In the genomic region with DNA sequence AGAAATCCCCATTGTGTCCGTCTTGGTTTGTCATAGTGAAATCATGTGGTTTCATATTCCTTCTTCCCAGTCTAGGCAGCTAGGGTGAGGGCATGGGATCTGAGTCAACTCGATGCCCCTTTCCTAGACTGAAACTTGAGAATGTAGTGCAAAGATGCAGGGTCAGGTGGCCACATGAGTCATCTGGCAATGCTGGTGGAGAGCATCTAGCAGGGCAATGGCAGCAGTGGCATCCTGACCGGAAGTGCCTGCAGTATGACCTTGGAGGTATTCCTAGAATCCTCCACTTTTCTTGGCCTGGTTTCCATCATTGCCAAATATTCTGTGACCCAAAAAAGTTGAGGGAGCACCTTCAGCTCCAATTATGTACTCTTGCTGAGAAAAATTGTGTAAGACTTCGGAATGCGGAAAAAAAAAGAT, we compare ENCODE assay signal across 12 cellular contexts. TPM values are rescaled to one million over a fixed set of nuclear protein-coding genes. Genes with fewer than 3 reads are reported as not detected.
A peak's percentile ranks its signal among the peaks of the same experiment; 100 is the strongest.
DNase-seq lines count a peak whose midpoint lies in the region; ATAC-seq, FAIRE-seq and TF ChIP-seq lines count a peak whose summit lies in the region.
"Had no signal": no experiment of that assay in that cellular context is flagged by ENCODE, and none has a peak within 500 bp of the region (broad histone marks: within the 10 kb centered on the region; RNA-seq: fewer than 3 reads in every experiment).

No MANE protein-coding gene starts in this region.

- WGBS in ovary, 3 donors: 69 to 82% (median 76%) methylated on average over 5 of the region's 5 CpGs
- WGBS in suprapubic skin: 86% methylated on average over 5 of the region's 5 CpGs

- FAIRE-seq in endothelial cell of umbilical vein (lab: Jason Lieb, UNC): peak; percentile 94
- FAIRE-seq: colon had no signal

- H3K9me3 ChIP-seq in endothelial cell of umbilical vein (replicated peaks; ENCODE audit: control insufficient read depth, insufficient read depth, low read length) (no peaks in the 10 kb centered on the region), ovary (no peaks in the 10 kb centered on the region), suprapubic skin (no peaks in the 10 kb centered on the region), OCI-LY7 (ENCODE audit: low read length) (no peaks in the 10 kb centered on the region)
- H3K9me3 ChIP-seq: tibial nerve had no signal

- peak; percentile 97 for DNase-seq in EH (ENCODE audit: low read depth)
- DNase-seq in NCI-H226: peak; percentile 93
- peak; percentile 98 for DNase-seq in endothelial cell of umbilical vein (ENCODE audit: low read depth, low spot score)
- DNase-seq in ovary: peak in 3 of 5 donors; percentile 19 to 30 (median 27)
- DNase-seq in activated CD4-positive, alpha-beta T cell treated with anti-CD3 and anti-CD28 coated beads, Interleukin-2, amount 10 ng/mL, durations not matched to agents 24 days and 14 days: no peak
- no peak for DNase-seq in activated CD8-positive, alpha-beta T cell treated with anti-CD3 and anti-CD28 coated beads, Interleukin-2, amount 10 ng/mL, durations not matched to agents 7 days and 5 days
- no peak for DNase-seq in suprapubic skin (ENCODE audit: low spot score in 2 of 2)
- no peak for DNase-seq in OCI-LY7 (ENCODE audit: low spot score)
- DNase-seq: NCI-H1694 treated with DMSO at 0.1 percent for 48 hours, SHP77 treated with DMSO at 0.1 percent for 48 hours had no signal

- H3K4me1 Mint-ChIP-seq in activated CD4-positive, alpha-beta T cell treated with anti-CD3 and anti-CD28 coated beads, Interleukin-2, amount 10 ng/mL, durations not matched to agents 24 days and 14 days: no peaks in the 10 kb centered on the region
- peaks cover 10% of the 10 kb centered on the region for H3K4me1 Mint-ChIP-seq in activated CD8-positive, alpha-beta T cell treated with anti-CD3 and anti-CD28 coated beads, Interleukin-2, amount 10 ng/mL, durations not matched to agents 7 days and 5 days (ENCODE audit: low read depth)

- H3K36me3 ChIP-seq in endothelial cell of umbilical vein (ENCODE audit: control insufficient read depth in 2 of 2, extremely low read depth in 1 of 2, insufficient read depth in 2 of 2, low read length in 2 of 2) (no peaks in the 10 kb centered on the region), ovary (no peaks in the 10 kb centered on the region), suprapubic skin (no peaks in the 10 kb centered on the region), OCI-LY7 (ENCODE audit: insufficient read depth, low read length) (no peaks in the 10 kb centered on the region)
- H3K36me3 ChIP-seq: tibial nerve had no signal

- H3K27ac Mint-ChIP-seq in activated CD4-positive, alpha-beta T cell treated with anti-CD3 and anti-CD28 coated beads, Interleukin-2, amount 10 ng/mL, durations not matched to agents 24 days and 14 days: no peak overlapping the region
- no peak overlapping the region for H3K27ac Mint-ChIP-seq in activated CD8-positive, alpha-beta T cell treated with anti-CD3 and anti-CD28 coated beads, Interleukin-2, amount 10 ng/mL, durations not matched to agents 7 days and 5 days

- H3K27ac ChIP-seq in endothelial cell of umbilical vein (ENCODE audit: insufficient read depth, low read depth, low read length) (peak overlapping the region; percentile 74), ovary (no peak overlapping the region), suprapubic skin (no peak overlapping the region), OCI-LY7 (ENCODE audit: low read depth, low read length, poor library complexity, severe bottlenecking) (no peak overlapping the region)
- H3K27ac ChIP-seq: tibial nerve had no signal

- TF ChIP-seq POLR2A in endothelial cell of umbilical vein (IDR thresholded peaks at IDR 0.05; ENCODE audit: low read depth, low read length) (peak; percentile 53), ovary (IDR thresholded peaks at IDR 0.05) (no peak), suprapubic skin (IDR thresholded peaks at IDR 0.05) (no peak)

- ATAC-seq in activated CD8-positive, alpha-beta T cell treated with anti-CD3 and anti-CD28 coated beads, Interleukin-2, amount 10 ng/mL, durations not matched to agents 7 days and 5 days: no peak

- H3K4me3 ChIP-seq in endothelial cell of umbilical vein (replicated peaks in 1 of 3; ENCODE audit: insufficient read depth in 1 of 3, low read depth in 1 of 3, low read length in 3 of 3): no peak overlapping the region
- H3K4me3 ChIP-seq in ovary: no peak overlapping the region
- H3K4me3 ChIP-seq in suprapubic skin: no peak overlapping the region
- H3K4me3 ChIP-seq in OCI-LY7 (ENCODE audit: low read depth, low read length, poor library complexity, severe bottlenecking): no peak overlapping the region
- H3K4me3 ChIP-seq: tibial nerve had no signal

- peaks cover 17% of the 10 kb centered on the region for H3K4me1 ChIP-seq in endothelial cell of umbilical vein (ENCODE audit: control insufficient read depth, extremely low read depth, insufficient read depth, low read length)
- H3K4me1 ChIP-seq in ovary (ENCODE audit: insufficient read depth): peaks cover 2% of the 10 kb centered on the region
- no peaks in the 10 kb centered on the region for H3K4me1 ChIP-seq in suprapubic skin
- H3K4me1 ChIP-seq in OCI-LY7 (ENCODE audit: insufficient read depth, low read length, poor library complexity, severe bottlenecking): no peaks in the 10 kb centered on the region
- H3K4me1 ChIP-seq: tibial nerve had no signal

- no peaks in the 10 kb centered on the region for H3K9me3 Mint-ChIP-seq in activated CD4-positive, alpha-beta T cell treated with anti-CD3 and anti-CD28 coated beads, Interleukin-2, amount 10 ng/mL, durations not matched to agents 24 days and 14 days
- no peaks in the 10 kb centered on the region for H3K9me3 Mint-ChIP-seq in activated CD8-positive, alpha-beta T cell treated with anti-CD3 and anti-CD28 coated beads, Interleukin-2, amount 10 ng/mL, durations not matched to agents 7 days and 5 days (ENCODE audit: insufficient read depth)

- BruUV-seq in endothelial cell of umbilical vein (replicated peaks; lab: Mats Ljungman, UMichigan): no TSS peak
- BruUV-seq in OCI-LY7 (replicated peaks; lab: Mats Ljungman, UMichigan): no TSS peak

- H3K9me2 ChIP-seq in OCI-LY7 (ENCODE audit: insufficient read depth, low read length): no peaks in the 10 kb centered on the region

- TF ChIP-seq EP300 in ovary (IDR thresholded peaks at IDR 0.05) (peak; percentile 13), suprapubic skin (IDR thresholded peaks at IDR 0.05) (no peak)

- H3K9me1 ChIP-seq in endothelial cell of umbilical vein (replicated peaks; ENCODE audit: control insufficient read depth, extremely low read depth, insufficient read depth, low read length): no peaks in the 10 kb centered on the region

- CTCF ChIA-PET in endothelial cell of umbilical vein (lab: Charles Lee) (interaction anchor here (0.8 to 2.2 kb wide), 13 partner anchors 8 to 559 kb away, joined by 3 to 26 read pairs (median 4); a partner anchor contains a TSS), OCI-LY7 (lab: Charles Lee; ENCODE audit: unreplicated experiment) (interaction anchor here (0.6 kb wide), 1 partner anchor 560 kb away, joined by 3 read pairs; no protein-coding TSS in a partner anchor)
- CTCF ChIA-PET in activated CD8-positive, alpha-beta T cell treated with anti-CD3 and anti-CD28 coated beads, Interleukin-2, amount 10 ng/mL, durations not matched to agents 7 days and 5 days (lab: Charles Lee): no interaction called here

- no peaks in the 10 kb centered on the region for H4K20me1 ChIP-seq in endothelial cell of umbilical vein (replicated peaks; ENCODE audit: control insufficient read depth, extremely low read depth, insufficient read depth, low read length)
- H4K20me1 ChIP-seq in OCI-LY7 (ENCODE audit: insufficient read depth, low read length): no peaks in the 10 kb centered on the region

- no peak overlapping the region for H3K4me3 Mint-ChIP-seq in activated CD4-positive, alpha-beta T cell treated with anti-CD3 and anti-CD28 coated beads, Interleukin-2, amount 10 ng/mL, durations not matched to agents 24 days and 14 days
- H3K4me3 Mint-ChIP-seq in activated CD8-positive, alpha-beta T cell treated with anti-CD3 and anti-CD28 coated beads, Interleukin-2, amount 10 ng/mL, durations not matched to agents 7 days and 5 days: no peak overlapping the region

- H3K27me3 Mint-ChIP-seq in activated CD4-positive, alpha-beta T cell treated with anti-CD3 and anti-CD28 coated beads, Interleukin-2, amount 10 ng/mL, durations not matched to agents 24 days and 14 days: no peaks in the 10 kb centered on the region
- no peaks in the 10 kb centered on the region for H3K27me3 Mint-ChIP-seq in activated CD8-positive, alpha-beta T cell treated with anti-CD3 and anti-CD28 coated beads, Interleukin-2, amount 10 ng/mL, durations not matched to agents 7 days and 5 days (ENCODE audit: low read depth)

- H3K36me3 Mint-ChIP-seq in activated CD4-positive, alpha-beta T cell treated with anti-CD3 and anti-CD28 coated beads, Interleukin-2, amount 10 ng/mL, durations not matched to agents 24 days and 14 days (ENCODE audit: low read depth): no peaks in the 10 kb centered on the region
- no peaks in the 10 kb centered on the region for H3K36me3 Mint-ChIP-seq in activated CD8-positive, alpha-beta T cell treated with anti-CD3 and anti-CD28 coated beads, Interleukin-2, amount 10 ng/mL, durations not matched to agents 7 days and 5 days (ENCODE audit: low read depth)

- intact Hi-C loops in endothelial cell of umbilical vein (cut with micrococcal nuclease) (loop anchor here (10.0 kb wide), 1 partner anchor 243 kb away; no protein-coding TSS in a partner anchor), ovary (cut with DNase I) (no loop called here), OCI-LY7 (cut with micrococcal nuclease; ENCODE audit: unreplicated experiment) (no loop called here)
- intact Hi-C loops in activated CD4-positive, alpha-beta T cell treated with anti-CD3 and anti-CD28 coated beads, Interleukin-2, amount 10 ng/mL, durations not matched to agents 24 days and 14 days (cut with micrococcal nuclease): no loop called here

- H3K79me2 ChIP-seq in endothelial cell of umbilical vein (ENCODE audit: control insufficient read depth, insufficient read depth, low read length) (no peaks in the 10 kb centered on the region), OCI-LY7 (ENCODE audit: insufficient read depth, low read depth, low read length) (no peaks in the 10 kb centered on the region)

- peak overlapping the region; percentile 26 for H3K9ac ChIP-seq in endothelial cell of umbilical vein (replicated peaks; ENCODE audit: extremely low read depth, insufficient read depth, low read length)

- dilution Hi-C loops in endothelial cell of umbilical vein (cut with MboI; ENCODE audit: extremely low pct_ligation_motif_present, low sequenced_read_pairs): no loop called here

- H2AFZ ChIP-seq in endothelial cell of umbilical vein (ENCODE audit: low read depth, low read length) (no peak overlapping the region), OCI-LY7 (ENCODE audit: low read length) (no peak overlapping the region)

- H3K4me2 ChIP-seq in endothelial cell of umbilical vein (ENCODE audit: insufficient read depth, low read length): peak overlapping the region; percentile 36
- no peak overlapping the region for H3K4me2 ChIP-seq in OCI-LY7 (ENCODE audit: low read length)

- H3K27me3 ChIP-seq in endothelial cell of umbilical vein (ENCODE audit: control insufficient read depth in 2 of 2, insufficient read depth in 2 of 2, low read length in 2 of 2): no peaks in the 10 kb centered on the region
- H3K27me3 ChIP-seq in ovary: no peaks in the 10 kb centered on the region
- H3K27me3 ChIP-seq in suprapubic skin: no peaks in the 10 kb centered on the region
- H3K27me3 ChIP-seq: tibial nerve had no signal

- POLR2A ChIA-PET in endothelial cell of umbilical vein (lab: Charles Lee) (interaction anchor here (0.6 kb wide), 1 partner anchor 66 kb away, joined by 4 read pairs; no protein-coding TSS in a partner anchor), OCI-LY7 (lab: Charles Lee) (no interaction called here)
- POLR2A ChIA-PET in activated CD8-positive, alpha-beta T cell treated with anti-CD3 and anti-CD28 coated beads, Interleukin-2, amount 10 ng/mL, durations not matched to agents 7 days and 5 days (lab: Charles Lee): no interaction called here

- TF ChIP-seq CTCF in endothelial cell of umbilical vein (IDR thresholded peaks at IDR 0.05; ENCODE audit: extremely low read depth in 1 of 2, insufficient read depth in 1 of 2, low read depth in 1 of 2, low read length in 2 of 2) (no peak), ovary (IDR thresholded peaks at IDR 0.05) (no peak), suprapubic skin (IDR thresholded peaks at IDR 0.05) (no peak), OCI-LY7 (conservative IDR thresholded peaks at IDR 0.05; ENCODE audit: low read length) (no peak)

RNA-seq across cellular contexts. Expression of a gene that starts 39.1 kb away (rescaled TPM):
- total RNA-seq in endothelial cell of umbilical vein (27.1 and 29.2 TPM in 2 replicates), ovary (10 to 100 TPM; 19.0 to 32.0 (median 27.6) TPM), suprapubic skin (10 to 100 TPM; 17.1 to 29.8 (median 21.1) TPM), OCI-LY7 (2022) (17.6 TPM in 2 replicates)
- polyA plus RNA-seq in endothelial cell of umbilical vein (8.4 and 10.3 TPM in 2 replicates), ovary (10 to 100 TPM; 12.9 to 31.8 TPM)
- polyA plus RNA-seq in endothelial cell of umbilical vein (2011; cell fraction: cytosol; rRNA removed): 10.7 and 10.8 TPM in 2 replicates
- 8.7 and 10.7 TPM in 2 replicates for polyA plus RNA-seq in endothelial cell of umbilical vein (2011; cell fraction: nucleus; rRNA removed)
- polyA plus RNA-seq in endothelial cell of umbilical vein (2012): 23.2 and 29.8 TPM in 2 replicates
- 34.4 and 39.5 TPM in 2 replicates for polyA minus RNA-seq in endothelial cell of umbilical vein
- polyA minus RNA-seq in endothelial cell of umbilical vein (2011; cell fraction: cytosol; rRNA and poly(A)+ RNA removed): 20.7 TPM
- 12.3 and 14.0 TPM in 2 replicates for polyA minus RNA-seq in endothelial cell of umbilical vein (2011; cell fraction: nucleus; rRNA and poly(A)+ RNA removed)
- 18.3 and 19.7 TPM in 2 replicates for total RNA-seq in activated CD4-positive, alpha-beta T cell treated with anti-CD3 and anti-CD28 coated beads, Interleukin-2, amount 10 ng/mL, durations not matched to agents 24 days and 14 days
- total RNA-seq in activated CD8-positive, alpha-beta T cell treated with anti-CD3 and anti-CD28 coated beads, Interleukin-2, amount 10 ng/mL, durations not matched to agents 7 days and 5 days: 10 to 100 TPM; 18.5 to 20.6 TPM
- total RNA-seq in OCI-LY7 (2014; rRNA removed; shearing (Covaris generic)): 15.8 and 16.4 TPM in 2 replicates

Comparison
In these comparisons a context has a peak if more than half of its experiments do, and no peak if none do; other contexts are left out.
1. DNase-seq: peak in EH (single experiment), NCI-H226 (single experiment), endothelial cell of umbilical vein (single experiment) and ovary (3 of 5); none in activated CD4-positive, alpha-beta T cell treated with anti-CD3 and anti-CD28 coated beads, Interleukin-2, amount 10 ng/mL, durations not matched to agents 24 days and 14 days (single experiment), activated CD8-positive, alpha-beta T cell treated with anti-CD3 and anti-CD28 coated beads, Interleukin-2, amount 10 ng/mL, durations not matched to agents 7 days and 5 days (single experiment), suprapubic skin (0 of 2) and OCI-LY7 (single experiment).